Comparison of ENCODE assay signal across 16 cellular contexts in genomic region chr6:161949531-161949930, GRCh38.
"Had no signal": no experiment of that assay in that cellular context is flagged by ENCODE, and none has a peak within 500 bp of the region (broad histone marks: within the 10 kb centered on the region; RNA-seq: fewer than 3 reads in every experiment).

No MANE protein-coding gene starts in this region.

- ATAC-seq: activated CD4-positive, alpha-beta T cell treated with anti-CD3 and anti-CD28 coated beads for 36 hours; gastroesophageal sphincter; naive thymus-derived CD8-positive, alpha-beta T cell had no signal

- H3K27ac ChIP-seq: ascending aorta, colonic mucosa, gastroesophageal sphincter, heart right ventricle, thyroid gland had no signal

- H3K9me3 ChIP-seq: ascending aorta, colonic mucosa, gastroesophageal sphincter, heart right ventricle, thyroid gland had no signal

- H3K4me3 ChIP-seq: ascending aorta, colonic mucosa, gastroesophageal sphincter, heart right ventricle, thyroid gland had no signal

- H3K4me1 ChIP-seq: ascending aorta, colonic mucosa, thyroid gland had no signal

- H3K27me3 ChIP-seq: ascending aorta, colonic mucosa, gastroesophageal sphincter, heart right ventricle, thyroid gland had no signal

- DNase-seq: activated CD4-positive, alpha-beta T cell treated with anti-CD3 and anti-CD28 coated beads for 36 hours; activated CD4-positive, alpha-beta T cell treated with anti-CD3 and anti-CD28 coated beads, Interleukin-2, amount 50 U/mL, for 48 hours; activated gamma-delta T cell; caudate nucleus; colonic mucosa; erythroblast; heart right ventricle; mesendoderm; naive thymus-derived CD8-positive, alpha-beta T cell; retina; stimulated activated CD8-positive, alpha-beta memory T cell treated with anti-CD3 and anti-CD28 coated beads, Interleukin-4, amount 100 ng/mL, for 48 hours; stimulated activated naive CD4-positive, alpha-beta T cell treated with Interleukin-2 at 50 U/mL for 16 hours; thyroid gland had no signal

- H3K36me3 ChIP-seq: ascending aorta, colonic mucosa, gastroesophageal sphincter, heart right ventricle, thyroid gland had no signal

- FAIRE-seq: TTC549 had no signal
